15 cellular contexts compared by ENCODE assay signal in the genomic region with DNA sequence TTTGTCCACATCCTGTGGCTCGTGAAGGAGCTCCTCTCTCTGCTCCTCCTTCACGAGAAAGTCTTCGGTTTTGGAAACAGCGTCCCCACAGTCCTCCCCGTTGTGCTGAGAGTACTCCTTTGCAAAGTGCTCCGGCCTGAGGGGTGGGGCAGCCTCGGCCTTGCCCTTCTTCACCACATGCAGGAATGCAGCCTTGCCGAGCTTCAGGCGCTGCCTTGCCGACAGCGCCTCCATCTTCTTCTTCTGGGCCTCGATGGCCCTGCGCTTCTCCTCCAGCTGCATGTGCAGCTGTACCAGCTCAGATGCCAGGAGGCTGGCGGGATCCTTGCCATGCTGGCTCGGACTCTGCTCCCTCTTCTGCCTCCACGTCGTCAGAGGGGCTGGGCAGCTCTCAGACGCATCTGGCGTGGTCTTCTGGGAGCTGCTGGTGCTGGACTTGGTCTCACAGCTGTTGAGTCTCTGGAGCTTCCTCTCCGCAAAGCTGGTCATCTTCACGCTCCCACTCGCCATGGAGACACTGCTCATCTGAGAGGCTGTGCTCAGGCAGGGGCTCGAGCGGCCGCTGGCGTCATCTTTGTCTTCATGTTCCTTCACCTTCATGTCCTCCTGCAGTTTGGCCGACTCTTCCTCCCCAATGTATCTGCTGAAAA.
"Had no signal": no experiment of that assay in that cellular context is flagged by ENCODE, and none has a peak within 500 bp of the region (broad histone marks: within the 10 kb centered on the region; RNA-seq: fewer than 3 reads in every experiment).

No MANE protein-coding gene starts in this region.

- H3K27ac Mint-ChIP-seq: activated naive CD8-positive, alpha-beta T cell; effector memory CD8-positive, alpha-beta T cell had no signal

- H3K9me3 Mint-ChIP-seq: effector memory CD8-positive, alpha-beta T cell had no signal

- H3K27me3 ChIP-seq: ovary, right lobe of liver, testis had no signal

- H3K27me3 Mint-ChIP-seq: activated naive CD8-positive, alpha-beta T cell; effector memory CD8-positive, alpha-beta T cell had no signal

- H3K36me3 ChIP-seq: ovary had no signal

- DNase-seq: activated CD4-positive, alpha-beta T cell treated with anti-CD3 and anti-CD28 coated beads, Interleukin-2, amount 50 U/mL, for 4 hours; activated CD4-positive, CD25-positive, alpha-beta regulatory T cell treated with anti-CD3 and anti-CD28 coated beads, Interleukin-2, amount 50 U/mL, for 72 hours; activated gamma-delta T cell; effector memory CD8-positive, alpha-beta T cell; hippocampal formation; left colon; ovary; stimulated activated CD4-positive, alpha-beta T cell treated with anti-CD3 and anti-CD28 coated beads, Interleukin-4, amount 100 ng/mL, for 1 hour; T-helper 1 cell; T-helper 9 cell; testis had no signal

- H3K9me3 ChIP-seq: ovary, right lobe of liver, testis had no signal

- ATAC-seq: effector memory CD8-positive, alpha-beta T cell; left colon; right lobe of liver had no signal

- H3K4me1 ChIP-seq: right lobe of liver, testis had no signal

- H3K4me3 Mint-ChIP-seq: activated naive CD8-positive, alpha-beta T cell; effector memory CD8-positive, alpha-beta T cell had no signal

- H3K4me3 ChIP-seq: lung, ovary, right lobe of liver, smooth muscle cell, testis had no signal

- H3K27ac ChIP-seq: ovary, right lobe of liver, testis had no signal
